Comparison of ENCODE assay signal across 1 cellular context in the genomic region with DNA sequence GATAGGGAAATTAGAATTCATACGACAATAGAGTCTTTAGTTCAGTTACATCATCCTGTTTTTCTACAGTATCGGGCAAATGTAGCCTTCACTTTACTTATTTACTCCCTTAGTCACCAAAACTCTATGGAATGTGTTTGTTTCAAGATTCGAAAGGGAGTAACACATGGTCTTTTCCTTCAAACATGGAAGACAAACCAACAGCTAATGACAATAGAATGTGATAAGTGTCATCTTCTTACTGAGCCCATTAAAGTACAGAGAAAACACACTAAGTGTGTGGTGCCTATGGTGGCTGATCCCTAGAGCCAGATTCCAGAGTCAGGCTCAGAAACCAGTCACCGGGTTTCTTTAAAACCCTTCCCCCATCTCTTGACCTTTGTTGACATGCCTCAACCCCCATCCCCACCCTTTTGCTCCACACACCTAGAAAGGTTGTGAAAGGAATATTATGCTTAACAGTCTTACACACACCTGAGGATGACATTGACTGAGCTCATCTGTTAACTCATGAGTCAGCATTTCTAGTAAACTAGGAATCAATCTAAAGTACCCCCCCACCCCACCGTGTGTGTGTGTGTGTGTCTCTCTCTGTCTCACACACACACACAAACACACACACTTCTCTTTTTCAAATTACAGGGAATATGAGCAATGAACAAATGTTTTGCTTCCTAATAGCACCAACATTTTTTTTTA.
TF ChIP-seq lines count a peak whose summit lies in the region.

No MANE protein-coding gene starts in this region.

TF ChIP-seq in SK-N-SH, 30 proteins besides CTCF, POLR2A, EP300 and RAD21 (continued from another document):
- TF ChIP-seq, protein P1, sequence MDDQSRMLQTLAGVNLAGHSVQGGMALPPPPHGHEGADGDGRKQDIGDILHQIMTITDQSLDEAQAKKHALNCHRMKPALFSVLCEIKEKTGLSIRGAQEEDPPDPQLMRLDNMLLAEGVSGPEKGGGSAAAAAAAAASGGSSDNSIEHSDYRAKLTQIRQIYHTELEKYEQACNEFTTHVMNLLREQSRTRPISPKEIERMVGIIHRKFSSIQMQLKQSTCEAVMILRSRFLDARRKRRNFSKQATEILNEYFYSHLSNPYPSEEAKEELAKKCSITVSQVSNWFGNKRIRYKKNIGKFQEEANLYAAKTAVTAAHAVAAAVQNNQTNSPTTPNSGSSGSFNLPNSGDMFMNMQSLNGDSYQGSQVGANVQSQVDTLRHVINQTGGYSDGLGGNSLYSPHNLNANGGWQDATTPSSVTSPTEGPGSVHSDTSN (IDR thresholded peaks at IDR 0.05), result no peak
- TF ChIP-seq GABPA (IDR thresholded peaks at IDR 0.05; ENCODE audit: low read depth), result no peak
- no peak for TF ChIP-seq GATA2 (CRISPR knock-in tag; IDR thresholded peaks at IDR 0.05)
- TF ChIP-seq RFX5 (IDR thresholded peaks at IDR 0.05; ENCODE audit: low read length), result no peak
- TF ChIP-seq, protein P2, sequence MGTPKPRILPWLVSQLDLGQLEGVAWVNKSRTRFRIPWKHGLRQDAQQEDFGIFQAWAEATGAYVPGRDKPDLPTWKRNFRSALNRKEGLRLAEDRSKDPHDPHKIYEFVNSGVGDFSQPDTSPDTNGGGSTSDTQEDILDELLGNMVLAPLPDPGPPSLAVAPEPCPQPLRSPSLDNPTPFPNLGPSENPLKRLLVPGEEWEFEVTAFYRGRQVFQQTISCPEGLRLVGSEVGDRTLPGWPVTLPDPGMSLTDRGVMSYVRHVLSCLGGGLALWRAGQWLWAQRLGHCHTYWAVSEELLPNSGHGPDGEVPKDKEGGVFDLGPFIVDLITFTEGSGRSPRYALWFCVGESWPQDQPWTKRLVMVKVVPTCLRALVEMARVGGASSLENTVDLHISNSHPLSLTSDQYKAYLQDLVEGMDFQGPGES (IDR thresholded peaks at IDR 0.05; ENCODE audit: low read depth, low read length), result no peak
- TF ChIP-seq, protein P3, sequence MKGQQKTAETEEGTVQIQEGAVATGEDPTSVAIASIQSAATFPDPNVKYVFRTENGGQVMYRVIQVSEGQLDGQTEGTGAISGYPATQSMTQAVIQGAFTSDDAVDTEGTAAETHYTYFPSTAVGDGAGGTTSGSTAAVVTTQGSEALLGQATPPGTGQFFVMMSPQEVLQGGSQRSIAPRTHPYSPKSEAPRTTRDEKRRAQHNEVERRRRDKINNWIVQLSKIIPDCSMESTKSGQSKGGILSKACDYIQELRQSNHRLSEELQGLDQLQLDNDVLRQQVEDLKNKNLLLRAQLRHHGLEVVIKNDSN (IDR thresholded peaks at IDR 0.05; ENCODE audit: borderline replicate concordance, low read depth), result no peak
- no peak for TF ChIP-seq POLR2AphosphoS5 (IDR thresholded peaks at IDR 0.05; ENCODE audit: low read depth, low read length)
